15 cellular contexts compared by ENCODE assay signal in genomic region chr1:226497991-226498689, GRCh38. TPM values are rescaled to one million over a fixed set of nuclear protein-coding genes. Genes with fewer than 3 reads are reported as not detected.
"Had no signal": no experiment of that assay in that cellular context is flagged by ENCODE, and none has a peak within 500 bp of the region (broad histone marks: within the 10 kb centered on the region; RNA-seq: fewer than 3 reads in every experiment).

No MANE protein-coding gene starts in this region.

- ATAC-seq: gastroesophageal sphincter; stimulated activated naive CD8-positive, alpha-beta T cell treated with anti-CD3 and anti-CD28 coated beads, Interleukin-15, Interleukin-2, amounts not matched to agents 100 U/mL and 50 U/mL, for 24 hours had no signal

- H3K9me3 ChIP-seq: colonic mucosa, gastroesophageal sphincter, testis had no signal

- H3K4me3 ChIP-seq: colonic mucosa, gastroesophageal sphincter, testis had no signal

- H3K27me3 ChIP-seq: colonic mucosa, gastroesophageal sphincter, testis had no signal

- H3K27ac ChIP-seq: colonic mucosa, gastroesophageal sphincter, testis had no signal

- H3K4me1 ChIP-seq: colonic mucosa, gastroesophageal sphincter, testis had no signal

- DNase-seq: activated CD4-positive, alpha-beta T cell treated with anti-CD3 and anti-CD28 coated beads, Interleukin-2, amount 50 U/mL, for 1 hour; activated effector memory CD4-positive, alpha-beta T cell treated with Interleukin-2 at 50 U/mL for 16 hours; activated T-cell treated with anti-CD3 and anti-CD28 coated beads, Interleukin-2, amount 50 U/mL, for 1 hour; aorta; colonic mucosa; effector CD8-positive, alpha-beta T cell; midbrain; naive B cell; occipital lobe; stimulated activated CD4-positive, alpha-beta T cell treated with anti-CD3 and anti-CD28 coated beads, Interleukin-2, amount 100 ng/mL, for 48 hours; stimulated activated CD8-positive, alpha-beta memory T cell treated with anti-CD3 and anti-CD28 coated beads, Interleukin-4, amount 100 ng/mL, for 48 hours; stimulated activated naive CD8-positive, alpha-beta T cell treated with anti-CD3 and anti-CD28 coated beads, Interleukin-15, Interleukin-2, amounts not matched to agents 100 U/mL and 50 U/mL, for 24 hours; testis had no signal

- H3K36me3 ChIP-seq: colonic mucosa, gastroesophageal sphincter had no signal

RNA-seq across cellular contexts. Expression of gene STUM, which starts 50.4 kb away (rescaled TPM):
- total RNA-seq: pulmonary artery endothelial cell had no signal
